In the genomic region with DNA sequence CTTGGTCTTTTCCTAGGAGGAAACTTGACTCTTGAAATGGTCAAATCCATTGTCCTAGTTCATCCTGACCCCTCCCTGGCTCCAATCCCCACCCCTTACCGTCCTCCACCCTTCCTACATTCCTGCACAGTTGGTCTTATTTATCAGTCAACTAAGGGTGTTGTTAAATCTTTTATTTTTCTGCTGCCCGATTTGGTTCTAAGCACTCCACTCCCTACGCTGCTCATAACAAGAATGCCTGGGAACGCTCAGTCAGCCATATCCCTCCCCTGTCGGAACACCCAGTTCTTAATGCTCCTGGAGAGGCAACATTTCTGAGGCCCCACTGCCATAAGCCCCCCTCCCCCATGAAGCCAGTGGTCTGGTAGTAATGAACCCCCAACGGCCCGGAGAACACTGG, we compare ENCODE assay signal across 24 cellular contexts. TPM values are rescaled to one million over a fixed set of nuclear protein-coding genes. Genes with fewer than 3 reads are reported as not detected.
DNase-seq lines count a peak whose midpoint lies in the region; ATAC-seq and TF ChIP-seq lines count a peak whose summit lies in the region.
"Had no signal": no experiment of that assay in that cellular context is flagged by ENCODE, and none has a peak within 500 bp of the region (broad histone marks: within the 10 kb centered on the region; RNA-seq: fewer than 3 reads in every experiment).

No MANE protein-coding gene starts in this region.

- H3K36me3 Mint-ChIP-seq in activated T-cell treated with anti-CD3 and anti-CD28 coated beads, Interleukin-2, amount 50 U/mL, for 4 hours (ENCODE audit: insufficient read depth) = no peaks in the 10 kb centered on the region
- H3K36me3 Mint-ChIP-seq: activated CD8-positive, alpha-beta memory T cell treated with anti-CD3 and anti-CD28 coated beads, Interleukin-2, amount 10 ng/mL, durations not matched to agents 7 days and 5 days; neural progenitor cell; WTC11 had no signal

- H3K27ac ChIP-seq in epithelial cell of prostate = peak overlapping the region; percentile 99
- peak overlapping the region in 3 of 4 donors; percentile 53 to 69 (median 62) for H3K27ac ChIP-seq in upper lobe of left lung
- H3K27ac ChIP-seq: esophagus muscularis mucosa, neural progenitor cell had no signal

- no peak for TF ChIP-seq EP300 in upper lobe of left lung (IDR thresholded peaks at IDR 0.05)

- peaks cover 45% of the 10 kb centered on the region for H3K4me1 ChIP-seq in mucosa of descending colon (ENCODE audit: low read depth)
- peaks cover 3 to 25% (median 10%) of the 10 kb centered on the region in 4 donors for H3K4me1 ChIP-seq in upper lobe of left lung
- H3K4me1 ChIP-seq: esophagus muscularis mucosa had no signal

- H3K9me3 Mint-ChIP-seq in activated T-cell treated with anti-CD3 and anti-CD28 coated beads, Interleukin-2, amount 50 U/mL, for 4 hours = no peaks in the 10 kb centered on the region
- H3K9me3 Mint-ChIP-seq: activated T-helper 1 cell treated with anti-CD3 and anti-CD28 coated beads, Interleukin-12 subunit alpha, Interleukin-12 subunit beta, Interleukin-2, Interleukin-4 antibody, amounts not matched to agents 30 ng/mL and 10 ng/mL and 1 ng/mL, durations not matched to agents 14 hours and 24 hours and 36 hours; neural progenitor cell; WTC11 had no signal

- H3K4me3 ChIP-seq in LNCaP clone FGC (ENCODE audit: low read depth, low read length) = peak overlapping the region; percentile 88
- no peak overlapping the region for H3K4me3 ChIP-seq in mucosa of descending colon
- no peak overlapping the region for H3K4me3 ChIP-seq in upper lobe of left lung
- H3K4me3 ChIP-seq: esophagus muscularis mucosa, neural progenitor cell had no signal

- H3K4me1 Mint-ChIP-seq in activated T-cell treated with anti-CD3 and anti-CD28 coated beads, Interleukin-2, amount 50 U/mL, for 4 hours (ENCODE audit: low read depth) = peaks cover 11% of the 10 kb centered on the region

- H3K4me3 Mint-ChIP-seq in activated T-cell treated with anti-CD3 and anti-CD28 coated beads, Interleukin-2, amount 50 U/mL, for 4 hours = no peak overlapping the region
- H3K4me3 Mint-ChIP-seq: activated CD8-positive, alpha-beta memory T cell treated with anti-CD3 and anti-CD28 coated beads, Interleukin-2, amount 10 ng/mL, durations not matched to agents 7 days and 5 days; activated T-helper 1 cell treated with anti-CD3 and anti-CD28 coated beads, Interleukin-12 subunit alpha, Interleukin-12 subunit beta, Interleukin-2, Interleukin-4 antibody, amounts not matched to agents 30 ng/mL and 10 ng/mL and 1 ng/mL, durations not matched to agents 14 hours and 24 hours and 36 hours; neural progenitor cell; WTC11 had no signal

- no peaks in the 10 kb centered on the region for H3K27me3 ChIP-seq in upper lobe of left lung
- H3K27me3 ChIP-seq: neural progenitor cell had no signal

- no peak for TF ChIP-seq POLR2A in upper lobe of left lung (IDR thresholded peaks at IDR 0.05)

- intact Hi-C loops in mucosa of descending colon (cut with DNase I, micrococcal nuclease) = no loop called here

- DNase-seq in LNCaP clone FGC (ENCODE audit: low read depth) (no peak), epithelial cell of prostate (ENCODE audit: low read depth, low spot score) (no peak), mucosa of descending colon (no peak), upper lobe of left lung (no peak), NCI-H1436 (lab: John Stamatoyannopoulos, UW) (no peak), NCI-H2196 (lab: John Stamatoyannopoulos, UW; ENCODE audit: unreplicated experiment) (no peak)
- DNase-seq in activated T-cell treated with anti-CD3 and anti-CD28 coated beads, Interleukin-2, amount 50 U/mL, for 4 hours = no peak
- DNase-seq: activated CD4-positive, alpha-beta T cell treated with anti-CD3 and anti-CD28 coated beads, Interleukin-2, amount 50 U/mL, for 1 hour; activated CD8-positive, alpha-beta memory T cell treated with anti-CD3 and anti-CD28 coated beads, Interleukin-2, amount 10 ng/mL, durations not matched to agents 7 days and 5 days; C1 segment of cervical spinal cord; DND-41; effector CD4-positive, alpha-beta T cell; MV-4-11; NCI-H1694 treated with DMSO at 0.1 percent for 48 hours; NCI-H526 treated with DMSO at 0.1 percent for 48 hours; stimulated activated CD8-positive, alpha-beta memory T cell treated with anti-CD3 and anti-CD28 coated beads, Interleukin-4, amount 100 ng/mL, for 48 hours; T-helper 9 cell had no signal

- ATAC-seq in mucosa of descending colon (peak; percentile 43), upper lobe of left lung (ENCODE audit: low FRiP score in 2 of 2) (no peak)
- no peak for ATAC-seq in activated T-cell treated with anti-CD3 and anti-CD28 coated beads, Interleukin-2, amount 50 U/mL, for 4 hours
- ATAC-seq: Right ventricle myocardium inferior, WTC11 had no signal

- H3K36me3 ChIP-seq in mucosa of descending colon (ENCODE audit: low read depth) (no peaks in the 10 kb centered on the region), upper lobe of left lung (no peaks in the 10 kb centered on the region)
- H3K36me3 ChIP-seq: esophagus muscularis mucosa, neural progenitor cell had no signal

- TF ChIP-seq CTCF in LNCaP clone FGC (IDR thresholded peaks at IDR 0.05; ENCODE audit: control insufficient read depth, extremely low read depth, insufficient read depth) = no peak
- TF ChIP-seq CTCF in mucosa of descending colon (IDR thresholded peaks at IDR 0.05) = no peak
- TF ChIP-seq CTCF in upper lobe of left lung (IDR thresholded peaks at IDR 0.05) = no peak

- WGBS in upper lobe of left lung, 2 donors = 56 to 67% methylated on average over 7 of the region's 7 CpGs

- H3K9me3 ChIP-seq in mucosa of descending colon (no peaks in the 10 kb centered on the region), upper lobe of left lung (no peaks in the 10 kb centered on the region)
- H3K9me3 ChIP-seq: esophagus muscularis mucosa had no signal

- peaks cover 8% of the 10 kb centered on the region for H3K27me3 Mint-ChIP-seq in activated T-cell treated with anti-CD3 and anti-CD28 coated beads, Interleukin-2, amount 50 U/mL, for 4 hours (ENCODE audit: low read depth)

RNA-seq across cellular contexts. Expression of gene EHF, which starts 9.7 kb away (rescaled TPM):
- total RNA-seq in mucosa of descending colon (100 to 1,000 TPM; 125 to 372 (median 259) TPM), upper lobe of left lung (100 to 1,000 TPM in 1 of 6 donors, 10 to 100 TPM in 5; 31.8 to 122 (median 57.7) TPM)
- under 1 TPM; 0.16 to 0.40 (median 0.37) TPM for total RNA-seq in activated T-cell treated with anti-CD3 and anti-CD28 coated beads, Interleukin-2, amount 50 U/mL, for 4 hours
- total RNA-seq: activated T-helper 1 cell treated with anti-CD3 and anti-CD28 coated beads, Interleukin-12 subunit alpha, Interleukin-12 subunit beta, Interleukin-2, Interleukin-4 antibody, amounts not matched to agents 30 ng/mL and 10 ng/mL and 1 ng/mL, durations not matched to agents 14 hours and 24 hours and 36 hours; posterior vena cava; skeletal muscle tissue had no signal

Comparison
In these comparisons a context has a peak if more than half of its experiments do, and no peak if none do; other contexts are left out.
1. RNA of gene EHF, which starts 9.7 kb away (total RNA-seq): 125 to 372 TPM in mucosa of descending colon and 31.8 to 122 TPM in upper lobe of left lung; 0.16 to 0.40 TPM in activated T-cell treated with anti-CD3 and anti-CD28 coated beads, Interleukin-2, amount 50 U/mL, for 4 hours; every median in the first group is over 10 times any median in the second.